In genomic region chr1:43613075-43613942, GRCh38 we compare ENCODE assay signal across 35 cellular contexts.
"Had no signal": no experiment of that assay in that cellular context is flagged by ENCODE, and none has a peak within 500 bp of the region (broad histone marks: within the 10 kb centered on the region; RNA-seq: fewer than 3 reads in every experiment).

No MANE protein-coding gene starts in this region.

- H3K36me3 Mint-ChIP-seq: activated CD8-positive, alpha-beta memory T cell treated with anti-CD3 and anti-CD28 coated beads, Interleukin-2, amount 10 ng/mL, durations not matched to agents 7 days and 5 days; activated naive CD4-positive, alpha-beta T cell treated with anti-CD3 and anti-CD28 coated beads, Interleukin-2, amount 10 ng/mL, durations not matched to agents 7 days and 5 days; activated naive CD8-positive, alpha-beta T cell had no signal

- DNase-seq: activated CD4-positive, alpha-beta memory T cell treated with anti-CD3 and anti-CD28 coated beads, Interleukin-2, amount 10 ng/mL, durations not matched to agents 7 days and 5 days; activated CD4-positive, alpha-beta T cell treated with anti-CD3 and anti-CD28 coated beads for 1 hour; activated CD4-positive, alpha-beta T cell treated with anti-CD3 and anti-CD28 coated beads for 48 hours; activated CD4-positive, CD25-positive, alpha-beta regulatory T cell; activated CD8-positive, alpha-beta memory T cell treated with anti-CD3 and anti-CD28 coated beads for 24 hours; activated CD8-positive, alpha-beta memory T cell treated with anti-CD3 and anti-CD28 coated beads, Interleukin-2, amount 10 ng/mL, durations not matched to agents 7 days and 5 days; activated CD8-positive, alpha-beta memory T cell treated with anti-CD3 and anti-CD28 coated beads, Interleukin-2, amount 50 U/mL, for 48 hours; activated effector memory CD4-positive, alpha-beta T cell treated with Interleukin-2 at 50 U/mL for 16 hours; activated naive CD4-positive, alpha-beta T cell treated with anti-CD3 and anti-CD28 coated beads, Interleukin-2, amount 10 ng/mL, durations not matched to agents 7 days and 5 days; activated naive CD8-positive, alpha-beta T cell treated with anti-CD3 and anti-CD28 coated beads, Interleukin-2, amount 50 U/mL, for 24 hours; activated T-cell treated with anti-CD3 and anti-CD28 coated beads, Interleukin-2, amount 50 U/mL, for 48 hours; anterior cingulate cortex; Karpas-422; KBM-7; NCI-H1105; NCI-H146; NCI-H187; NCI-H2029 treated with DMSO at 0.1 percent for 48 hours; NCI-H2107; NCI-H2171; NCI-H510A; NCI-H526; NCI-H748 treated with DMSO at 0.1 percent for 48 hours; NK-92 treated with Interleukin-12 subunit alpha and Interleukin-12 subunit beta, amount 100 ng/mL, for 24 hours; PC-3; SIG-M5; SW 1271; T-helper 1 cell; T-helper 2 cell; T-helper 9 cell had no signal

- FAIRE-seq: bronchial epithelial cell, RCC 7860 had no signal

- H3K27ac ChIP-seq: VCaP had no signal

- H3K9me3 Mint-ChIP-seq: activated CD4-positive, alpha-beta memory T cell treated with anti-CD3 and anti-CD28 coated beads, Interleukin-2, amount 10 ng/mL, durations not matched to agents 7 days and 5 days; activated naive CD4-positive, alpha-beta T cell treated with anti-CD3 and anti-CD28 coated beads, Interleukin-2, amount 10 ng/mL, durations not matched to agents 7 days and 5 days; activated naive CD8-positive, alpha-beta T cell treated with anti-CD3 and anti-CD28 coated beads, Interleukin-2, amount 50 U/mL, for 24 hours; brain had no signal

- ATAC-seq: activated CD8-positive, alpha-beta memory T cell treated with anti-CD3 and anti-CD28 coated beads, Interleukin-2, amount 10 ng/mL, durations not matched to agents 7 days and 5 days; activated naive CD8-positive, alpha-beta T cell treated with anti-CD3 and anti-CD28 coated beads, Interleukin-2, amount 50 U/mL, for 24 hours; PC-3 had no signal

- H3K4me3 Mint-ChIP-seq: activated CD4-positive, alpha-beta memory T cell treated with anti-CD3 and anti-CD28 coated beads, Interleukin-2, amount 10 ng/mL, durations not matched to agents 7 days and 5 days; activated CD8-positive, alpha-beta memory T cell treated with anti-CD3 and anti-CD28 coated beads, Interleukin-2, amount 10 ng/mL, durations not matched to agents 7 days and 5 days; activated naive CD4-positive, alpha-beta T cell treated with anti-CD3 and anti-CD28 coated beads, Interleukin-2, amount 10 ng/mL, durations not matched to agents 7 days and 5 days; activated naive CD8-positive, alpha-beta T cell; activated naive CD8-positive, alpha-beta T cell treated with anti-CD3 and anti-CD28 coated beads, Interleukin-2, amount 50 U/mL, for 24 hours; brain had no signal

- H3K27ac Mint-ChIP-seq: activated CD4-positive, alpha-beta memory T cell treated with anti-CD3 and anti-CD28 coated beads, Interleukin-2, amount 10 ng/mL, durations not matched to agents 7 days and 5 days; activated CD8-positive, alpha-beta memory T cell treated with anti-CD3 and anti-CD28 coated beads, Interleukin-2, amount 10 ng/mL, durations not matched to agents 7 days and 5 days; activated naive CD4-positive, alpha-beta T cell treated with anti-CD3 and anti-CD28 coated beads, Interleukin-2, amount 10 ng/mL, durations not matched to agents 7 days and 5 days; activated naive CD8-positive, alpha-beta T cell; activated naive CD8-positive, alpha-beta T cell treated with anti-CD3 and anti-CD28 coated beads, Interleukin-2, amount 50 U/mL, for 24 hours had no signal

- H3K4me1 Mint-ChIP-seq: activated CD4-positive, alpha-beta memory T cell treated with anti-CD3 and anti-CD28 coated beads, Interleukin-2, amount 10 ng/mL, durations not matched to agents 7 days and 5 days; activated CD8-positive, alpha-beta memory T cell treated with anti-CD3 and anti-CD28 coated beads, Interleukin-2, amount 10 ng/mL, durations not matched to agents 7 days and 5 days; activated naive CD4-positive, alpha-beta T cell treated with anti-CD3 and anti-CD28 coated beads, Interleukin-2, amount 10 ng/mL, durations not matched to agents 7 days and 5 days; activated naive CD8-positive, alpha-beta T cell treated with anti-CD3 and anti-CD28 coated beads, Interleukin-2, amount 50 U/mL, for 24 hours; brain had no signal

- H3K27me3 Mint-ChIP-seq: activated CD4-positive, alpha-beta memory T cell treated with anti-CD3 and anti-CD28 coated beads, Interleukin-2, amount 10 ng/mL, durations not matched to agents 7 days and 5 days; activated CD8-positive, alpha-beta memory T cell treated with anti-CD3 and anti-CD28 coated beads, Interleukin-2, amount 10 ng/mL, durations not matched to agents 7 days and 5 days; activated naive CD8-positive, alpha-beta T cell; activated naive CD8-positive, alpha-beta T cell treated with anti-CD3 and anti-CD28 coated beads, Interleukin-2, amount 50 U/mL, for 24 hours; brain had no signal
